ENCODE assay signal across 13 cellular contexts in genomic region chr13:20431687-20432384, GRCh38.
"Had no signal": no experiment of that assay in that cellular context is flagged by ENCODE, and none has a peak within 500 bp of the region (broad histone marks: within the 10 kb centered on the region; RNA-seq: fewer than 3 reads in every experiment).

No MANE protein-coding gene starts in this region.

- DNase-seq: activated CD4-positive, alpha-beta T cell treated with anti-CD3 and anti-CD28 coated beads, Interleukin-2, amount 50 U/mL, for 1 hour; activated naive CD4-positive, alpha-beta T cell treated with anti-CD3 and anti-CD28 coated beads, Interleukin-2, amount 10 ng/mL, durations not matched to agents 7 days and 5 days; activated T-cell treated with anti-CD3 and anti-CD28 coated beads for 4 hours; adrenal gland; effector memory CD4-positive, alpha-beta T cell; hypothalamus; natural killer cell; occipital lobe; psoas muscle; stimulated activated CD4-positive, alpha-beta T cell treated with anti-CD3 and anti-CD28 coated beads, Interleukin-12 subunit alpha, Interleukin-12 subunit beta, amount 100 ng/mL, for 4 hours; stimulated activated naive CD8-positive, alpha-beta T cell treated with anti-CD3 and anti-CD28 coated beads, Interleukin-15, Interleukin-2, amounts not matched to agents 100 U/mL and 50 U/mL, for 24 hours; upper lobe of right lung had no signal

- ATAC-seq: natural killer cell; stimulated activated naive CD8-positive, alpha-beta T cell treated with anti-CD3 and anti-CD28 coated beads, Interleukin-15, Interleukin-2, amounts not matched to agents 100 U/mL and 50 U/mL, for 24 hours had no signal

- H3K9me3 ChIP-seq: adrenal gland, psoas muscle, suprapubic skin, upper lobe of right lung had no signal

- H3K4me1 ChIP-seq: adrenal gland, psoas muscle, suprapubic skin, upper lobe of right lung had no signal

- H3K4me3 ChIP-seq: adrenal gland, psoas muscle, suprapubic skin, upper lobe of right lung had no signal

- H3K36me3 ChIP-seq: adrenal gland had no signal

- H3K27ac ChIP-seq: adrenal gland, psoas muscle, upper lobe of right lung had no signal

- H3K27me3 ChIP-seq: adrenal gland, suprapubic skin, upper lobe of right lung had no signal
